ENCODE assay signal across 8 cellular contexts in the genomic region with DNA sequence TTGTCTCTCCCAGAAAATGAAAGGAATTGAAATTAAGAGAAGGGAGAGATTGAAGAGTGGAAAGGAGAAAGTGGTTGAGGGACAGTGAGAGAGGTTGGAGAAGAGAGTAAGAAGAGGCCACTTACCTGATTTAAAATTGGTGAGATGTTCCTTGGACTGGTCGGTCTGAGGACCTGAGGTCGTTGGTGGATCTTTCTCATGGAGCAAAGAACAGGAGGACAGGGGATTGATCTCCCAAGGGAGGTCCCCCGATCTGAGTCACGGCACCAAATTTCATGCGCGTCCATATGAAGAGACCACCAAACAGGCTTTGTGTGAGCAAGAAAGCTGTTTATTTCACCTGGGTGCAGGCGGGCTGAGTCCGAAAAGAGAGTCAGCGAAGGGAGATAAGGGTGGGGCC.
DNase-seq lines count a peak whose midpoint lies in the region; FAIRE-seq and TF ChIP-seq lines count a peak whose summit lies in the region.
"Not testable (repeated sequence)": the region's sequence is repeated elsewhere in the genome, so short reads cannot be mapped to it uniquely, and the experiment has no call there.

No MANE protein-coding gene starts in this region.

- H3F3A ChIP-seq in neural progenitor cell (ENCODE audit: low read depth), result not testable (repeated sequence)

- not testable (repeated sequence) for TF ChIP-seq EP300 in H1 (IDR thresholded peaks at IDR 0.05; ENCODE audit: borderline replicate concordance in 1 of 2, low read depth in 2 of 2, low read length in 2 of 2)

- H3K27me3 Mint-ChIP-seq in H9 (ENCODE audit: low read depth); neural progenitor cell (ENCODE audit: insufficient read depth, low read depth): not testable (repeated sequence)

- TF ChIP-seq POLR2A in H1 (IDR thresholded peaks at IDR 0.05; ENCODE audit: control extremely low read depth in 1 of 2, low read depth in 2 of 2, low read length in 2 of 2), result peak in 1 of 2 experiments; percentile 63; a peak in 2 of 3 replicates

- H4K91ac ChIP-seq in H9 (ENCODE audit: insufficient read length, low read depth, low read length); H1 (replicated peaks; ENCODE audit: insufficient read length, low read length): not testable (repeated sequence)

- H3K4me1 Mint-ChIP-seq in H9, result peaks cover 45 to 61% of the 10 kb centered on the region in 2 experiments
- not testable (repeated sequence) for H3K4me1 Mint-ChIP-seq in neural progenitor cell

- CTCF ChIA-PET in H1 (lab: Charles Lee; ENCODE audit: partially characterized antibody), result not testable (repeated sequence)

- H3K4me2 ChIP-seq in H9 (ENCODE audit: insufficient read depth, insufficient read length, low read length), result not testable (repeated sequence)
- H3K4me2 ChIP-seq in H1 (ENCODE audit: insufficient read depth in 1 of 2, low read depth in 2 of 2, low read length in 2 of 2), result peak overlapping the region in 1 of 2 experiments; percentile 58; a peak in 1 of 4 replicates
- peak overlapping the region; percentile 29 for H3K4me2 ChIP-seq in hepatocyte
- peak overlapping the region; percentile 82 for H3K4me2 ChIP-seq in neural progenitor cell

- H4K5ac ChIP-seq in H9 (ENCODE audit: insufficient read length, low read depth, low read length); H1 (ENCODE audit: insufficient read length, low read depth, low read length): not testable (repeated sequence)

- H3K9ac ChIP-seq in ES-I3 (ENCODE audit: low read depth, low read length) (peak overlapping the region; percentile 83), H9 (ENCODE audit: extremely low read depth, insufficient read length, low read length) (peak overlapping the region; percentile 96), HUES64 (ENCODE audit: low read depth, low read length) (peak overlapping the region; percentile 96), H1 (replicated peaks in 1 of 4; ENCODE audit: extremely low read depth in 1 of 4, low read depth in 3 of 4, low read length in 3 of 4) (peak overlapping the region in 2 of 4 experiments; percentile 21 to 66; a peak in 4 of 7 replicates)
- H3K9ac ChIP-seq in neural progenitor cell, result not testable (repeated sequence)

- H3K36me3 ChIP-seq in ES-I3 (ENCODE audit: insufficient read depth, low read length); H1 (ENCODE audit: control insufficient read depth in 2 of 4, insufficient read depth in 4 of 4, low read length in 3 of 4); hepatocyte (replicated peaks; ENCODE audit: insufficient read depth, low read depth); neural progenitor cell: not testable (repeated sequence)
- peaks cover 25% of the 10 kb centered on the region for H3K36me3 ChIP-seq in HUES64 (ENCODE audit: insufficient read depth, low read length)

- not testable (repeated sequence) for H2BK120ac ChIP-seq in H9 (ENCODE audit: low read depth, low read length, poor library complexity, severe bottlenecking); H1 (replicated peaks; ENCODE audit: low read depth, low read length)

- TF ChIP-seq RAD21 in H1 (IDR thresholded peaks at IDR 0.05 in 1 of 2, conservative IDR thresholded peaks at IDR 0.05 in 1 of 2; ENCODE audit: low read depth in 2 of 2, low read length in 2 of 2), result not testable (repeated sequence)

- H3K14ac ChIP-seq in H9 (ENCODE audit: insufficient read depth, low read length); H1 (ENCODE audit: insufficient read length): not testable (repeated sequence)

- peak overlapping the region; percentile 99 to 100 (median 99) for H3K27ac Mint-ChIP-seq in H9
- not testable (repeated sequence) for H3K27ac Mint-ChIP-seq in neural progenitor cell

- POLR2A ChIA-PET in H1 (lab: Charles Lee; ENCODE audit: partially characterized antibody), result interaction anchor here (3.3 kb wide), 1 partner anchor 23 kb away, joined by 12 read pairs; no protein-coding TSS in a partner anchor

- not testable (repeated sequence) for H2BK12ac ChIP-seq in H9 (ENCODE audit: insufficient read length, low read depth, low read length); H1 (ENCODE audit: low read depth, low read length)

- H3K4me3 Mint-ChIP-seq in H9, result peak overlapping the region; percentile 97 to 98
- not testable (repeated sequence) for H3K4me3 Mint-ChIP-seq in neural progenitor cell

- not testable (repeated sequence) for H3K56ac ChIP-seq in H9 (ENCODE audit: insufficient read length, low read depth, low read length); H1 (replicated peaks; ENCODE audit: insufficient read length, low read depth, low read length)

- H2BK15ac ChIP-seq in H9 (ENCODE audit: low read depth, low read length); H1 (ENCODE audit: low read length): not testable (repeated sequence)

- H3K23me2 ChIP-seq in H9 (ENCODE audit: insufficient read length, low read depth, low read length, poor library complexity, severe bottlenecking); H1 (ENCODE audit: low read depth, low read length): not testable (repeated sequence)

- not testable (repeated sequence) for H3K9me2 ChIP-seq in hepatocyte (replicated peaks; ENCODE audit: insufficient read depth)

- H2BK5ac ChIP-seq in H9 (ENCODE audit: insufficient read length, low read length); H1 (ENCODE audit: low read depth, low read length): not testable (repeated sequence)

- H2AFZ ChIP-seq in H9 (ENCODE audit: low read length); H1 (ENCODE audit: low read length); hepatocyte: not testable (repeated sequence)
- H2AFZ ChIP-seq in neural progenitor cell (replicated peaks), result peak overlapping the region; percentile 94

- not testable (repeated sequence) for H4K20me1 ChIP-seq in H9 (ENCODE audit: control insufficient read depth, insufficient read depth, insufficient read length); H1 (replicated peaks in 1 of 2; ENCODE audit: control insufficient read depth in 1 of 2, insufficient read depth in 2 of 2, low read length in 2 of 2); hepatocyte (ENCODE audit: insufficient read depth, poor library complexity, severe bottlenecking); neural progenitor cell (ENCODE audit: low read depth)

- H3K4me1 ChIP-seq in ES-I3 (ENCODE audit: insufficient read depth, low read length); H9 (ENCODE audit: insufficient read depth, low read length); H1 (replicated peaks in 1 of 4; ENCODE audit: control insufficient read depth in 3 of 4, insufficient read depth in 4 of 4, low read length in 3 of 4); hepatocyte (ENCODE audit: insufficient read depth): not testable (repeated sequence)
- H3K4me1 ChIP-seq in HUES64 (ENCODE audit: insufficient read depth, low read length) (peaks cover 14% of the 10 kb centered on the region), neural progenitor cell (peaks cover 21% of the 10 kb centered on the region)

- H3K9me3 ChIP-seq in ES-I3 (ENCODE audit: control insufficient read depth, insufficient read depth, low read length); H9 (ENCODE audit: control insufficient read depth, low read depth, low read length); HUES64 (ENCODE audit: insufficient read depth, low read depth, low read length); H1 (ENCODE audit: insufficient read depth in 2 of 2, low read depth in 1 of 2, low read length in 1 of 2); hepatocyte (ENCODE audit: low read depth); iPS-18c (ENCODE audit: control insufficient read depth, insufficient read depth, low read length); neural progenitor cell (ENCODE audit: low read depth): not testable (repeated sequence)

- not testable (repeated sequence) for TF ChIP-seq CTCF in H9 (conservative IDR thresholded peaks at IDR 0.05); H1 (IDR thresholded peaks at IDR 0.05; ENCODE audit: control extremely low read depth in 1 of 3, insufficient read depth in 1 of 3, low read depth in 1 of 3, low read length in 3 of 3); hepatocyte (IDR thresholded peaks at IDR 0.05; ENCODE audit: poor library complexity); neural progenitor cell (IDR thresholded peaks at IDR 0.05)

- not testable (repeated sequence) for H3T11ph ChIP-seq in H9 (ENCODE audit: low read length)

- H3K79me2 ChIP-seq in H9 (ENCODE audit: insufficient read depth, low read length); hepatocyte: not testable (repeated sequence)
- peaks cover 0 to 34% of the 10 kb centered on the region in 2 experiments; a peak in 2 of 4 replicates for H3K79me2 ChIP-seq in H1 (ENCODE audit: control insufficient read depth in 1 of 2, insufficient read depth in 2 of 2, low read length in 2 of 2)
- peaks cover 40% of the 10 kb centered on the region for H3K79me2 ChIP-seq in neural progenitor cell (ENCODE audit: low read depth)

- H3K4me3 ChIP-seq in HUES64 (ENCODE audit: low read length) (peak overlapping the region; percentile 84), H1 (ENCODE audit: extremely low read depth in 1 of 4, insufficient read depth in 2 of 4, low read depth in 3 of 4, low read length in 4 of 4) (peak overlapping the region; percentile 49 to 76 (median 63); a peak in 6 of 8 replicates), iPS-11a (ENCODE audit: low read depth, low read length) (peak overlapping the region; percentile 59), iPS-18c (ENCODE audit: insufficient read depth, low read depth, low read length) (peak overlapping the region; percentile 34; the same call in 1 of the 2 replicates), neural progenitor cell (peak overlapping the region; percentile 33)
- not testable (repeated sequence) for H3K4me3 ChIP-seq in hepatocyte

- not testable (repeated sequence) for H3K18ac ChIP-seq in H9 (ENCODE audit: insufficient read length, low read depth, low read length); H1 (ENCODE audit: extremely low read depth, low read length)

- FAIRE-seq in H1 (lab: Jason Lieb, UNC), result not testable (repeated sequence)

- H4K8ac ChIP-seq in H9 (replicated peaks; ENCODE audit: insufficient read length, low read depth, low read length); H1 (ENCODE audit: extremely low read depth, insufficient read depth, low read length): not testable (repeated sequence)

- H3K4ac ChIP-seq in H9 (ENCODE audit: low read depth, low read length); H1 (replicated peaks; ENCODE audit: insufficient read length, low read depth, low read length): not testable (repeated sequence)

- not testable (repeated sequence) for H2AK5ac ChIP-seq in H9 (ENCODE audit: insufficient read length, low read length); H1 (ENCODE audit: low read depth, low read length)

- not testable (repeated sequence) for H3K23ac ChIP-seq in H9 (ENCODE audit: insufficient read length, low read depth, low read length); H1 (ENCODE audit: insufficient read length)

- peaks cover 6 to 31% of the 10 kb centered on the region in 2 experiments for H3K9me3 Mint-ChIP-seq in H9
- peaks cover 22% of the 10 kb centered on the region for H3K9me3 Mint-ChIP-seq in neural progenitor cell

- not testable (repeated sequence) for H3K79me1 ChIP-seq in H9 (ENCODE audit: insufficient read depth, low read depth, low read length, poor library complexity, severe bottlenecking); H1 (ENCODE audit: low read depth, low read length)

- not testable (repeated sequence) for H3K27me3 ChIP-seq in H9 (ENCODE audit: insufficient read depth, low read length); HUES64 (ENCODE audit: insufficient read depth, low read length); H1 (replicated peaks in 1 of 4; ENCODE audit: control insufficient read depth in 3 of 4, extremely low read depth in 1 of 4, insufficient read depth in 3 of 4, low read length in 3 of 4); neural progenitor cell
- peaks cover 28% of the 10 kb centered on the region for H3K27me3 ChIP-seq in hepatocyte

- peak overlapping the region; percentile 78 for H3K27ac ChIP-seq in H9 (ENCODE audit: insufficient read length, low read depth, low read length)
- H3K27ac ChIP-seq in HUES64 (ENCODE audit: low read depth, low read length), result peak overlapping the region; percentile 88; the same call in 1 of the 2 replicates
- H3K27ac ChIP-seq in H1 (ENCODE audit: low read depth, low read length); hepatocyte; neural progenitor cell: not testable (repeated sequence)

- not testable (repeated sequence) for DNase-seq in H9; hepatocyte (ENCODE audit: low spot score); neural progenitor cell (ENCODE audit: low spot score)
- DNase-seq in H1 (ENCODE audit: low read depth in 1 of 2, low spot score in 2 of 2), result peak in 1 of 2 experiments; percentile 53

- not testable (repeated sequence) for H2BK20ac ChIP-seq in H9 (ENCODE audit: low read depth, low read length, poor library complexity, severe bottlenecking); H1 (ENCODE audit: low read length)

- no CpG with 5 or more reads among the region's 9 CpGs for WGBS in H9 (ENCODE audit: extremely low coverage, insufficient read length, low lambda C conversion rate)
- WGBS in HUES64, result 1% methylated on average over 8 of the region's 9 CpGs
- WGBS in H1 (ENCODE audit: extremely low coverage in 1 of 2, insufficient coverage in 1 of 2, insufficient read length in 1 of 2, insufficient replicate concordance in 2 of 2, low coverage in 1 of 2, low lambda C conversion rate in 2 of 2, missing lambda C conversion rate in 1 of 2), 2 experiments, result 3% methylated on average over 7 of the region's 9 CpGs; no CpG with 5 or more reads in 1 of the 2 experiments
- WGBS in hepatocyte (ENCODE audit: low lambda C conversion rate, missing lambda C conversion rate), result 22% methylated on average over 9 of the region's 9 CpGs

- H3K36me3 Mint-ChIP-seq in H9 (ENCODE audit: insufficient read depth in 1 of 3, low read depth in 3 of 3), result peaks cover 61 to 70% (median 61%) of the 10 kb centered on the region in 3 experiments
- H3K36me3 Mint-ChIP-seq in neural progenitor cell, result not testable (repeated sequence)
